16 cellular contexts compared by ENCODE assay signal in genomic region chr9:27414215-27414731, GRCh38.
DNase-seq lines count a peak whose midpoint lies in the region; ATAC-seq and TF ChIP-seq lines count a peak whose summit lies in the region.
"Had no signal": no experiment of that assay in that cellular context is flagged by ENCODE, and none has a peak within 500 bp of the region (broad histone marks: within the 10 kb centered on the region; RNA-seq: fewer than 3 reads in every experiment).

No MANE protein-coding gene starts in this region.

- no peak for TF ChIP-seq POLR2A in gastroesophageal sphincter (IDR thresholded peaks at IDR 0.05)

- H3K27me3 ChIP-seq in ascending aorta (no peaks in the 10 kb centered on the region), gastroesophageal sphincter (no peaks in the 10 kb centered on the region), tibial artery (no peaks in the 10 kb centered on the region)

- intact Hi-C loops in ascending aorta (cut with DNase I) = loop anchor here (5.0 kb wide), 2 partner anchors 62 to 113 kb away; partner anchors contain the start of gene MOB3B
- intact Hi-C loops in tibial artery (cut with DNase I; ENCODE audit: low total_unique reads) = no loop called here
- intact Hi-C loops in natural killer cell (cut with micrococcal nuclease) = no loop called here

- peak overlapping the region; percentile 49 to 63 for H3K27ac ChIP-seq in ascending aorta
- H3K27ac ChIP-seq in gastroesophageal sphincter = peak overlapping the region in 3 of 4 donors; percentile 56 to 74 (median 61)
- H3K27ac ChIP-seq in tibial artery = peak overlapping the region; percentile 33 to 46

- H3K27me3 Mint-ChIP-seq in activated naive CD8-positive, alpha-beta T cell treated with anti-CD3 and anti-CD28 coated beads for 36 hours = no peaks in the 10 kb centered on the region
- no peaks in the 10 kb centered on the region for H3K27me3 Mint-ChIP-seq in natural killer cell (ENCODE audit: low read depth in 2 of 2)
- H3K27me3 Mint-ChIP-seq: CD4-positive, alpha-beta T cell had no signal

- H3K9me3 Mint-ChIP-seq in activated naive CD8-positive, alpha-beta T cell treated with anti-CD3 and anti-CD28 coated beads for 36 hours = no peaks in the 10 kb centered on the region
- H3K9me3 Mint-ChIP-seq in natural killer cell = peaks cover 0 to 3% of the 10 kb centered on the region in 2 donors
- H3K9me3 Mint-ChIP-seq: CD4-positive, alpha-beta T cell had no signal

- ATAC-seq in gastroesophageal sphincter (no peak), natural killer cell (no peak), GM19328 (IDR thresholded peaks at IDR 0.05; ENCODE audit: unreplicated experiment) (no peak)
- ATAC-seq: activated CD4-positive, CD25-positive, alpha-beta regulatory T cell treated with anti-CD3 and anti-CD28 coated beads, Interleukin-2, amount 50 U/mL, for 24 hours; stimulated activated naive CD8-positive, alpha-beta T cell treated with anti-CD3 and anti-CD28 coated beads, Interleukin-15, Interleukin-2, amounts not matched to agents 100 U/mL and 50 U/mL, for 24 hours had no signal

- no peaks in the 10 kb centered on the region for H3K4me1 Mint-ChIP-seq in activated naive CD8-positive, alpha-beta T cell treated with anti-CD3 and anti-CD28 coated beads for 36 hours
- H3K4me1 Mint-ChIP-seq in natural killer cell = no peaks in the 10 kb centered on the region
- H3K4me1 Mint-ChIP-seq: immature natural killer cell had no signal

- H3K36me3 ChIP-seq in ascending aorta = no peaks in the 10 kb centered on the region
- no peaks in the 10 kb centered on the region for H3K36me3 ChIP-seq in gastroesophageal sphincter
- no peaks in the 10 kb centered on the region for H3K36me3 ChIP-seq in tibial artery

- H3K4me3 ChIP-seq in ascending aorta = peak overlapping the region in 1 of 2 donors; percentile 54
- peak overlapping the region in 1 of 2 donors; percentile 27 for H3K4me3 ChIP-seq in gastroesophageal sphincter
- H3K4me3 ChIP-seq in tibial artery = peak overlapping the region in 1 of 2 donors; percentile 41

- no peaks in the 10 kb centered on the region for H3K36me3 Mint-ChIP-seq in activated naive CD8-positive, alpha-beta T cell treated with anti-CD3 and anti-CD28 coated beads for 36 hours
- H3K36me3 Mint-ChIP-seq in natural killer cell = no peaks in the 10 kb centered on the region
- H3K36me3 Mint-ChIP-seq: immature natural killer cell had no signal

- H3K27ac Mint-ChIP-seq in activated naive CD8-positive, alpha-beta T cell treated with anti-CD3 and anti-CD28 coated beads for 36 hours = no peak overlapping the region
- H3K27ac Mint-ChIP-seq in natural killer cell = no peak overlapping the region
- H3K27ac Mint-ChIP-seq: CD4-positive, alpha-beta T cell; immature natural killer cell had no signal

- no peak for TF ChIP-seq EP300 in gastroesophageal sphincter (IDR thresholded peaks at IDR 0.05)

- H3K4me1 ChIP-seq in ascending aorta (peaks cover 0 to 12% of the 10 kb centered on the region in 2 donors), gastroesophageal sphincter (peaks cover 0 to 18% (median 10%) of the 10 kb centered on the region in 3 donors), tibial artery (peaks cover 0 to 36% (median 18%) of the 10 kb centered on the region in 4 donors)

- DNase-seq in ascending aorta (ENCODE audit: low spot score in 2 of 2) (no peak), myocyte (ENCODE audit: low read depth) (peak; percentile 36), tibial artery (no peak), natural killer cell (no peak)
- DNase-seq in activated naive CD8-positive, alpha-beta T cell treated with anti-CD3 and anti-CD28 coated beads for 36 hours = no peak
- DNase-seq in activated CD4-positive, alpha-beta T cell treated with anti-CD3 and anti-CD28 coated beads, Interleukin-2, amount 50 U/mL, for 1 hour = no peak
- DNase-seq: activated T-cell treated with anti-CD3 and anti-CD28 coated beads, Interleukin-2, amount 50 U/mL, for 1 hour; CD4-positive, alpha-beta T cell; GDM1; immature natural killer cell; NCI-H187 treated with DMSO at 0.1 percent for 48 hours; occipital lobe; stimulated activated naive CD8-positive, alpha-beta T cell treated with anti-CD3 and anti-CD28 coated beads, Interleukin-15, Interleukin-2, amounts not matched to agents 100 U/mL and 50 U/mL, for 24 hours had no signal

- H3K9me3 ChIP-seq in ascending aorta = no peaks in the 10 kb centered on the region
- H3K9me3 ChIP-seq in gastroesophageal sphincter = no peaks in the 10 kb centered on the region
- no peaks in the 10 kb centered on the region for H3K9me3 ChIP-seq in tibial artery

- 44 to 70% methylated on average over 2 to 4 of the region's 4 CpGs for WGBS in gastroesophageal sphincter (ENCODE audit: low coverage in 1 of 2), 2 donors

- H3K4me3 Mint-ChIP-seq in activated naive CD8-positive, alpha-beta T cell treated with anti-CD3 and anti-CD28 coated beads for 36 hours = no peak overlapping the region
- no peak overlapping the region for H3K4me3 Mint-ChIP-seq in natural killer cell
- H3K4me3 Mint-ChIP-seq: CD4-positive, alpha-beta T cell; immature natural killer cell had no signal

- TF ChIP-seq CTCF in ascending aorta (IDR thresholded peaks at IDR 0.05) (no peak), gastroesophageal sphincter (IDR thresholded peaks at IDR 0.05) (no peak), tibial artery (IDR thresholded peaks at IDR 0.05) (no peak), natural killer cell (IDR thresholded peaks at IDR 0.05) (no peak)
